In the genomic region with DNA sequence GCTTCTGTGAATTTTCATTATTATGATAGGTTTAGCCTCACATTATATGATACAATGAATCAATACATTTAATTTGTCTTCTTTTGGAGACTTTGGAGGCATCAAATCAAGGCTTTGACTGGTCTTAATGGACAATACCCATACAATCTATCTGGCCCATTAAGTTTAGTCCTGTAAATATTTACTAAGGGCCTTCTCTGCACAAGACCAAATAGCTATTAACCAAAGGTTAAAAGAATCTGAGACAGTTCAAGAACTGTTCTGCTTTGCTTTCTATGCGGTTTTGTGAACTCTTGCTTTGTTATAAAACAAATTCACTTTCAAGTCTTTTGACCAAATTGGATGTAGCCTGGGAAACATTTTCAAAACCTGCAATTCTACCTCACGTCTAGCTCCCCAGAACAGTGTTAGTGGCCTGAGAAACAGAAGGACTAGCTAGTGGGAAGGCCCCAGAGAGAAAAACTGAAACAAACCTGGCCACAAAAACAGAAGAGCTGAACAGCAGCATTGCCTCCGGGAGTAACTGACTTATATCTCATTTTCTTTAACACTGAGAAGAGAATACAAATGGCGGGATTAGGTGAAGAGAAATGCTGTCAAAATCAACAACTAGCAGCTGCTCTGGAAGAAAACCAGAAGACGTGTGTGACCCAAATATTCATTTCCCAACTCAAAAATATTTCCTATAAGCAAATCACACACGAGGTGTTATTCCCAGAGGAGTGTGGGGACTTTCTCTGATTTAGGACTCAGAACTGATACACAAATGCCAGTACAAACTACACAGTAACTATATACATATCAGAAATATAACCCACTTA, we compare ENCODE assay signal across 8 cellular contexts. TPM values are rescaled to one million over a fixed set of nuclear protein-coding genes. Genes with fewer than 3 reads are reported as not detected.
DNase-seq lines count a peak whose midpoint lies in the region; ATAC-seq, FAIRE-seq and TF ChIP-seq lines count a peak whose summit lies in the region.

No MANE protein-coding gene starts in this region.

- H3K27me3 ChIP-seq in HepG2 (ENCODE audit: control insufficient read depth in 1 of 2, insufficient read depth in 2 of 2, low read length in 2 of 2) (peaks cover 0 to 8% of the 10 kb centered on the region in 2 experiments; a peak in 2 of 5 replicates), subcutaneous abdominal adipose tissue (ENCODE audit: control insufficient read depth in 5 of 5, insufficient read depth in 4 of 5, low read length in 5 of 5) (no peaks in the 10 kb centered on the region), H7 (ENCODE audit: control insufficient read depth, insufficient read depth, low read length) (no peaks in the 10 kb centered on the region)

- H3K36me3 ChIP-seq in HepG2 (replicated peaks in 1 of 2; ENCODE audit: control insufficient read depth in 1 of 2, insufficient read depth in 2 of 2, low read length in 2 of 2) = no peaks in the 10 kb centered on the region
- peaks cover 4 to 15% (median 11%) of the 10 kb centered on the region in 5 donors for H3K36me3 ChIP-seq in subcutaneous abdominal adipose tissue (ENCODE audit: control insufficient read depth in 5 of 5, insufficient read depth in 5 of 5, low read length in 5 of 5)
- H3K36me3 ChIP-seq in H7 (replicated peaks; ENCODE audit: control insufficient read depth, insufficient read depth, low read length) = no peaks in the 10 kb centered on the region

- CTCF ChIA-PET in HepG2 (lab: Yijun Ruan, JAX; ENCODE audit: low intra/inter-chr PET ratio, low total read pairs) = interaction anchor here (1.0 to 1.2 kb wide), 2 partner anchors 21 to 45 kb away, joined by 3 to 5 read pairs; no protein-coding TSS in a partner anchor

- ATAC-seq in HG03103 (IDR thresholded peaks at IDR 0.05; ENCODE audit: low read depth, unreplicated experiment) (peak; percentile 41), HepG2 (peak; percentile 47; the same call in 2 of the 3 replicates)
- ATAC-seq in activated naive CD4-positive, alpha-beta T cell treated with anti-CD3 and anti-CD28 coated beads, Interleukin-2, amount 50 U/mL, for 72 hours = peak; percentile 70 to 91

- peaks cover 39 to 46% of the 10 kb centered on the region in 2 donors for H3K36me3 Mint-ChIP-seq in activated naive CD4-positive, alpha-beta T cell treated with anti-CD3 and anti-CD28 coated beads, Interleukin-2, amount 50 U/mL, for 72 hours

- H3K79me2 ChIP-seq in HepG2 (ENCODE audit: insufficient read depth, low read length) = no peaks in the 10 kb centered on the region

- H3K4me2 ChIP-seq in HepG2 (ENCODE audit: low read depth, low read length) = peak overlapping the region; percentile 53

- TF ChIP-seq RAD21 in HepG2 (CRISPR knock-in tag; IDR thresholded peaks at IDR 0.05) = no peak

- BruUV-seq in HepG2 (replicated peaks; lab: Mats Ljungman, UMichigan) = no TSS peak

- H3K4me1 ChIP-seq in HepG2 (ENCODE audit: insufficient read depth, low read length) (peaks cover 12% of the 10 kb centered on the region), subcutaneous abdominal adipose tissue (ENCODE audit: control insufficient read depth in 5 of 5, insufficient read depth in 5 of 5, low read length in 5 of 5) (peaks cover 0 to 26% (median 19%) of the 10 kb centered on the region in 5 donors)

- H3K9me3 Mint-ChIP-seq in activated naive CD4-positive, alpha-beta T cell treated with anti-CD3 and anti-CD28 coated beads, Interleukin-2, amount 50 U/mL, for 72 hours = peaks cover 27 to 34% of the 10 kb centered on the region in 2 donors

- FAIRE-seq in HepG2 (lab: Jason Lieb, UNC) = peak; percentile 37

- H3K9me3 ChIP-seq in HepG2 (ENCODE audit: low read length) = no peaks in the 10 kb centered on the region; the same call in 1 of the 2 replicates
- H3K9me3 ChIP-seq in subcutaneous abdominal adipose tissue (ENCODE audit: control insufficient read depth in 5 of 5, low read length in 5 of 5) = peaks cover 0 to 4% (median 0%) of the 10 kb centered on the region in 5 donors

- peak overlapping the region; percentile 28 for H2AFZ ChIP-seq in HepG2 (ENCODE audit: low read length)

- intact Hi-C loops in HepG2 (cut with micrococcal nuclease; ENCODE audit: unreplicated experiment) = loop anchor here (1.0 kb wide), 1 partner anchor 45 kb away; no protein-coding TSS in a partner anchor

- no peaks in the 10 kb centered on the region for H4K20me1 ChIP-seq in HepG2 (ENCODE audit: insufficient read depth, low read length)

- peak; percentile 19 for DNase-seq in NK-92 treated with Interleukin-12 subunit alpha and Interleukin-12 subunit beta, amount 100 ng/mL, for 24 hours (lab: John Stamatoyannopoulos, UW)
- DNase-seq in NK-92 (lab: John Stamatoyannopoulos, UW; ENCODE audit: unreplicated experiment) (no peak), HepG2 (ENCODE audit: low spot score) (no peak), H7 (no peak)
- peak; percentile 14 to 58 for DNase-seq in activated naive CD4-positive, alpha-beta T cell treated with anti-CD3 and anti-CD28 coated beads, Interleukin-2, amount 50 U/mL, for 72 hours (ENCODE audit: low spot score in 2 of 2)
- DNase-seq in activated effector memory CD4-positive, alpha-beta T cell treated with anti-CD3 and anti-CD28 coated beads, Interleukin-2, amount 50 U/mL, for 16 hours = no peak

- no peak for TF ChIP-seq CTCF in HepG2 (CRISPR knock-in tag; IDR thresholded peaks at IDR 0.05)

- TF ChIP-seq POLR2A in HepG2 (IDR thresholded peaks at IDR 0.05; ENCODE audit: insufficient read depth in 1 of 2, low read depth in 2 of 2, low read length in 2 of 2) = no peak

- H3K27ac Mint-ChIP-seq in activated naive CD4-positive, alpha-beta T cell treated with anti-CD3 and anti-CD28 coated beads, Interleukin-2, amount 50 U/mL, for 72 hours = peak overlapping the region; percentile 91 to 94

- TF ChIP-seq EP300 in HepG2 (IDR thresholded peaks at IDR 0.05; ENCODE audit: low read depth in 2 of 2, low read length in 2 of 2) = no peak
- TF ChIP-seq EP300 in HepG2 (CRISPR knock-in tag; IDR thresholded peaks at IDR 0.05; ENCODE audit: borderline replicate concordance) = no peak

- POLR2A ChIA-PET in HepG2 (lab: Yijun Ruan, JAX) = no interaction called here

- H3K27ac ChIP-seq in HepG2 (ENCODE audit: extremely low read length, insufficient read depth, low read length) (no peak overlapping the region), subcutaneous abdominal adipose tissue (ENCODE audit: low read depth, low read length) (peak overlapping the region; percentile 32)

- H3K4me3 ChIP-seq in HepG2 (replicated peaks in 1 of 3; ENCODE audit: insufficient read depth in 1 of 3, low read depth in 2 of 3, low read length in 3 of 3) (peak overlapping the region in 1 of 3 experiments; percentile 16; a peak in 2 of 6 replicates), subcutaneous abdominal adipose tissue (ENCODE audit: low read depth in 1 of 5, low read length in 5 of 5) (peak overlapping the region; percentile 49 to 62 (median 59)), H7 (ENCODE audit: insufficient read depth, low read depth, low read length) (no peak overlapping the region)

- WGBS in HepG2 (ENCODE audit: low lambda C conversion rate) = 15% methylated on average over 6 of the region's 6 CpGs

- H3K9ac ChIP-seq in HepG2 (ENCODE audit: insufficient read depth, low read depth, low read length) (no peak overlapping the region), subcutaneous abdominal adipose tissue (ENCODE audit: low read length in 5 of 5) (peak overlapping the region; percentile 29 to 75 (median 63))

- in situ Hi-C loops in HepG2 (cut with HindIII; ENCODE audit: extremely low pct_ligation_motif_present, low pct_unique_long_range_greater_than_20kb) = no loop called here

RNA-seq across cellular contexts. Expression of a gene that starts 0.5 kb away (rescaled TPM):
- total RNA-seq in activated naive CD4-positive, alpha-beta T cell treated with anti-CD3 and anti-CD28 coated beads, Interleukin-2, amount 50 U/mL, for 72 hours = 1 to 10 TPM; 1.1 to 3.2 TPM
- 0.11 TPM in 1 of 2 replicates, not detected in the other for total RNA-seq in HepG2 (2016; rRNA removed; fragmentation: Illumina TruSeq; extraction: Trizol)
- not detected in 2 replicates for total RNA-seq in HepG2 (2016; cell fraction: cytosol; rRNA removed; fragmentation: Illumina TruSeq; extraction: Trizol; ENCODE audit: low read depth)
- total RNA-seq in HepG2 (2016; cell fraction: insoluble cytoplasmic fraction; rRNA removed; fragmentation: Illumina TruSeq; extraction: Trizol) = 0.19 and 0.21 TPM in 2 replicates
- total RNA-seq in HepG2 (2016; cell fraction: membrane; rRNA removed; fragmentation: Illumina TruSeq; extraction: Trizol) = 0.09 TPM in 1 of 2 replicates, not detected in the other
- total RNA-seq in HepG2 (2016; cell fraction: nucleus; rRNA removed; fragmentation: Illumina TruSeq; extraction: Trizol) = 0.19 and 0.43 TPM in 2 replicates
- 0.08 TPM in 2 replicates for polyA plus RNA-seq in HepG2 (2011; rRNA removed)
- 0.04 and 0.09 TPM in 2 replicates for polyA plus RNA-seq in HepG2 (2011; cell fraction: cytosol; rRNA removed)
- polyA plus RNA-seq in HepG2 (2011; cell fraction: nucleus; rRNA removed) = 0.05 and 0.07 TPM in 2 replicates
- polyA plus RNA-seq in HepG2 (2012) = 0.20 and 0.23 TPM in 2 replicates
- polyA plus RNA-seq in HepG2 (2016; cell fraction: cytosol; fragmentation: Illumina TruSeq; extraction: Trizol; ENCODE audit: low read depth) = not detected in 2 replicates
- not detected in 2 replicates for polyA plus RNA-seq in HepG2 (2016; cell fraction: insoluble cytoplasmic fraction; fragmentation: Illumina TruSeq; extraction: Trizol; ENCODE audit: low read depth)
- polyA plus RNA-seq in HepG2 (2016; cell fraction: membrane; fragmentation: Illumina TruSeq; extraction: Trizol; ENCODE audit: low read depth) = 0.18 TPM in 1 of 2 replicates, not detected in the other
- polyA plus RNA-seq in HepG2 (2016; cell fraction: nucleus; fragmentation: Illumina TruSeq; extraction: Trizol; ENCODE audit: insufficient read depth, low read depth) = not detected in 2 replicates
- 0.07 TPM in 1 of 2 replicates, not detected in the other for polyA minus RNA-seq in HepG2 (2011; rRNA and poly(A)+ RNA removed; ENCODE audit: low replicate concordance)
- not detected in 2 replicates for polyA minus RNA-seq in HepG2 (2011; cell fraction: cytosol; rRNA and poly(A)+ RNA removed)
- 0.39 and 0.87 TPM in 2 replicates for polyA minus RNA-seq in HepG2 (2011; cell fraction: nucleus; rRNA and poly(A)+ RNA removed)
- total RNA-seq in H7 (2014; rRNA removed; shearing (Covaris generic)) = 0.03 TPM in 1 of 2 replicates, not detected in the other

RNA-seq across cellular contexts. Expression of a gene that starts 21.3 kb away (rescaled TPM):
- under 1 TPM in 1 of 2 donors, not detected in 1; 0.27 TPM for total RNA-seq in activated naive CD4-positive, alpha-beta T cell treated with anti-CD3 and anti-CD28 coated beads, Interleukin-2, amount 50 U/mL, for 72 hours
- total RNA-seq in HepG2 (2016; rRNA removed; fragmentation: Illumina TruSeq; extraction: Trizol) = not detected in 2 replicates
- total RNA-seq in HepG2 (2016; cell fraction: cytosol; rRNA removed; fragmentation: Illumina TruSeq; extraction: Trizol; ENCODE audit: low read depth) = not detected in 2 replicates
- total RNA-seq in HepG2 (2016; cell fraction: insoluble cytoplasmic fraction; rRNA removed; fragmentation: Illumina TruSeq; extraction: Trizol) = not detected in 2 replicates
- total RNA-seq in HepG2 (2016; cell fraction: membrane; rRNA removed; fragmentation: Illumina TruSeq; extraction: Trizol) = not detected in 2 replicates
- total RNA-seq in HepG2 (2016; cell fraction: nucleus; rRNA removed; fragmentation: Illumina TruSeq; extraction: Trizol) = not detected in 2 replicates
- polyA plus RNA-seq in HepG2 (2011; rRNA removed) = not detected in 2 replicates
- polyA plus RNA-seq in HepG2 (2011; cell fraction: cytosol; rRNA removed) = not detected in 2 replicates
- polyA plus RNA-seq in HepG2 (2011; cell fraction: nucleus; rRNA removed) = 0.03 TPM in 1 of 2 replicates, not detected in the other
- polyA plus RNA-seq in HepG2 (2012) = not detected in 2 replicates
- not detected in 2 replicates for polyA plus RNA-seq in HepG2 (2016; cell fraction: cytosol; fragmentation: Illumina TruSeq; extraction: Trizol; ENCODE audit: low read depth)
- polyA plus RNA-seq in HepG2 (2016; cell fraction: insoluble cytoplasmic fraction; fragmentation: Illumina TruSeq; extraction: Trizol; ENCODE audit: low read depth) = not detected in 2 replicates
- not detected in 2 replicates for polyA plus RNA-seq in HepG2 (2016; cell fraction: membrane; fragmentation: Illumina TruSeq; extraction: Trizol; ENCODE audit: low read depth)
- not detected in 2 replicates for polyA plus RNA-seq in HepG2 (2016; cell fraction: nucleus; fragmentation: Illumina TruSeq; extraction: Trizol; ENCODE audit: insufficient read depth, low read depth)
- not detected in 2 replicates for polyA minus RNA-seq in HepG2 (2011; rRNA and poly(A)+ RNA removed; ENCODE audit: low replicate concordance)
- polyA minus RNA-seq in HepG2 (2011; cell fraction: cytosol; rRNA and poly(A)+ RNA removed) = not detected in 2 replicates
- polyA minus RNA-seq in HepG2 (2011; cell fraction: nucleus; rRNA and poly(A)+ RNA removed) = not detected in 2 replicates
- total RNA-seq in H7 (2014; rRNA removed; shearing (Covaris generic)) = not detected in 2 replicates

RNA-seq across cellular contexts. Expression of a gene that starts 52.6 kb away (rescaled TPM):
- 1 to 10 TPM; 3.7 to 5.1 TPM for total RNA-seq in activated naive CD4-positive, alpha-beta T cell treated with anti-CD3 and anti-CD28 coated beads, Interleukin-2, amount 50 U/mL, for 72 hours
- 0.52 and 0.71 TPM in 2 replicates for total RNA-seq in HepG2 (2016; rRNA removed; fragmentation: Illumina TruSeq; extraction: Trizol)
- 0.40 and 0.62 TPM in 2 replicates for total RNA-seq in HepG2 (2016; cell fraction: cytosol; rRNA removed; fragmentation: Illumina TruSeq; extraction: Trizol; ENCODE audit: low read depth)
- 0.31 and 0.54 TPM in 2 replicates for total RNA-seq in HepG2 (2016; cell fraction: insoluble cytoplasmic fraction; rRNA removed; fragmentation: Illumina TruSeq; extraction: Trizol)
- 1.0 and 1.2 TPM in 2 replicates for total RNA-seq in HepG2 (2016; cell fraction: membrane; rRNA removed; fragmentation: Illumina TruSeq; extraction: Trizol)
- 0.71 and 0.72 TPM in 2 replicates for total RNA-seq in HepG2 (2016; cell fraction: nucleus; rRNA removed; fragmentation: Illumina TruSeq; extraction: Trizol)
- polyA plus RNA-seq in HepG2 (2011; rRNA removed) = 0.18 and 0.33 TPM in 2 replicates
- 0.05 and 0.12 TPM in 2 replicates for polyA plus RNA-seq in HepG2 (2011; cell fraction: cytosol; rRNA removed)
- polyA plus RNA-seq in HepG2 (2011; cell fraction: nucleus; rRNA removed) = 0.19 and 0.23 TPM in 2 replicates
- polyA plus RNA-seq in HepG2 (2012) = 0.12 and 0.39 TPM in 2 replicates
- polyA plus RNA-seq in HepG2 (2016; cell fraction: cytosol; fragmentation: Illumina TruSeq; extraction: Trizol; ENCODE audit: low read depth) = 0.02 TPM in 1 of 2 replicates, not detected in the other
- 0.17 and 0.19 TPM in 2 replicates for polyA plus RNA-seq in HepG2 (2016; cell fraction: insoluble cytoplasmic fraction; fragmentation: Illumina TruSeq; extraction: Trizol; ENCODE audit: low read depth)
- polyA plus RNA-seq in HepG2 (2016; cell fraction: membrane; fragmentation: Illumina TruSeq; extraction: Trizol; ENCODE audit: low read depth) = 0.03 and 0.06 TPM in 2 replicates
- polyA plus RNA-seq in HepG2 (2016; cell fraction: nucleus; fragmentation: Illumina TruSeq; extraction: Trizol; ENCODE audit: insufficient read depth, low read depth) = 0.61 and 0.71 TPM in 2 replicates
- 0.20 and 7.2 TPM in 2 replicates for polyA minus RNA-seq in HepG2 (2011; rRNA and poly(A)+ RNA removed; ENCODE audit: low replicate concordance)
- polyA minus RNA-seq in HepG2 (2011; cell fraction: cytosol; rRNA and poly(A)+ RNA removed) = 0.26 and 0.59 TPM in 2 replicates
- 0.62 and 0.90 TPM in 2 replicates for polyA minus RNA-seq in HepG2 (2011; cell fraction: nucleus; rRNA and poly(A)+ RNA removed)
- total RNA-seq in H7 (2014; rRNA removed; shearing (Covaris generic)) = under 0.01 TPM in 1 of 2 replicates, not detected in the other

Comparison
In these comparisons a context has a peak if more than half of its experiments do, and no peak if none do; other contexts are left out.
1. DNase-seq: peak in NK-92 treated with Interleukin-12 subunit alpha and Interleukin-12 subunit beta, amount 100 ng/mL, for 24 hours (single experiment) and activated naive CD4-positive, alpha-beta T cell treated with anti-CD3 and anti-CD28 coated beads, Interleukin-2, amount 50 U/mL, for 72 hours (2 of 2); none in NK-92 (single experiment), HepG2 (single experiment), H7 (single experiment) and activated effector memory CD4-positive, alpha-beta T cell treated with anti-CD3 and anti-CD28 coated beads, Interleukin-2, amount 50 U/mL, for 16 hours (single experiment).
2. Peak in every context shown above with its lines, with median percentiles within 50 percentile points of each other: ATAC-seq.